12 cellular contexts compared by ENCODE assay signal in genomic region chr5:65986050-65986451, GRCh38. TPM values are rescaled to one million over a fixed set of nuclear protein-coding genes. Genes with fewer than 3 reads are reported as not detected.
DNase-seq lines count a peak whose midpoint lies in the region; ATAC-seq and TF ChIP-seq lines count a peak whose summit lies in the region.
"Had no signal": no experiment of that assay in that cellular context is flagged by ENCODE, and none has a peak within 500 bp of the region (broad histone marks: within the 10 kb centered on the region; RNA-seq: fewer than 3 reads in every experiment).

No MANE protein-coding gene starts in this region.

- no peak overlapping the region for H2AK5ac ChIP-seq in mesendoderm (ENCODE audit: low read length)

- TF ChIP-seq CTCF in AG04450 (IDR thresholded peaks at IDR 0.05; ENCODE audit: low read depth, low read length) (no peak), choroid plexus epithelial cell (conservative IDR thresholded peaks at IDR 0.05; ENCODE audit: low read depth, low read length) (no peak), endodermal cell (conservative IDR thresholded peaks at IDR 0.05) (no peak)

- H3K4ac ChIP-seq in mesendoderm (ENCODE audit: low read depth, low read length), result no peak overlapping the region

- peaks cover 6% of the 10 kb centered on the region for H3K4me1 ChIP-seq in mesendoderm (ENCODE audit: control insufficient read depth, low read depth, low read length)
- H3K4me1 ChIP-seq in endodermal cell (ENCODE audit: control insufficient read depth, insufficient read depth, low read length), result peaks cover 12% of the 10 kb centered on the region
- H3K4me1 ChIP-seq: BE2C had no signal

- POLR2A ChIA-PET in AG04450 (lab: Yijun Ruan, JAX), result interaction anchor here (0.6 kb wide), 2 partner anchors 10 to 38 kb away, joined by 3 to 4 read pairs; no protein-coding TSS in a partner anchor
- POLR2A ChIA-PET in T-cell (lab: Charles Lee), result interaction anchor here in 1 of 2 donors (0.9 kb wide), 1 partner anchor 16 kb away, joined by 3 read pairs; no protein-coding TSS in a partner anchor

- no peaks in the 10 kb centered on the region for H3K27me3 Mint-ChIP-seq in endodermal cell (ENCODE audit: insufficient read depth)
- H3K27me3 Mint-ChIP-seq in T-cell, result no peaks in the 10 kb centered on the region

- H3K4me3 Mint-ChIP-seq in endodermal cell (no peak overlapping the region), T-cell (no peak overlapping the region)

- H3K79me1 ChIP-seq in mesendoderm (ENCODE audit: low read length), result peaks cover 13% of the 10 kb centered on the region

- H3K9ac ChIP-seq in mesendoderm (ENCODE audit: low read length), result no peak overlapping the region
- no peak overlapping the region for H3K9ac ChIP-seq in endodermal cell (ENCODE audit: extremely low read depth, low read length, poor library complexity, severe bottlenecking)

- CTCF ChIA-PET in AG04450 (lab: Charles Lee), result no interaction called here
- CTCF ChIA-PET in T-cell (lab: Charles Lee), result no interaction called here

- peaks cover 40% of the 10 kb centered on the region for H3K4me1 Mint-ChIP-seq in endodermal cell
- peaks cover 68 to 73% (median 69%) of the 10 kb centered on the region in 3 donors for H3K4me1 Mint-ChIP-seq in T-cell

- DNase-seq in AG04450 (ENCODE audit: low read depth, low spot score) (peak; percentile 74), HT1080 (ENCODE audit: low read depth) (peak; percentile 17), choroid plexus epithelial cell (ENCODE audit: low read depth) (peak; percentile 73), mesendoderm (no peak), endodermal cell (no peak), T-cell (no peak)
- DNase-seq: BE2C, Karpas-422, left ventricle myocardium superior, NCI-H2171 had no signal

- no peak overlapping the region for H2BK15ac ChIP-seq in mesendoderm (replicated peaks; ENCODE audit: low read depth)

- no peak overlapping the region for H3K4me2 ChIP-seq in mesendoderm (ENCODE audit: low read length)

- H3K36me3 Mint-ChIP-seq in endodermal cell (ENCODE audit: low read depth) (peaks cover 28% of the 10 kb centered on the region), T-cell (peaks cover 9% of the 10 kb centered on the region)

- H3K79me2 ChIP-seq in mesendoderm (ENCODE audit: control insufficient read depth, insufficient read depth, low read length), result peaks cover 23% of the 10 kb centered on the region

- peak overlapping the region; percentile 21 for H2BK120ac ChIP-seq in mesendoderm (ENCODE audit: low read depth, low read length)

- H3K23ac ChIP-seq in mesendoderm (ENCODE audit: low read length), result no peak overlapping the region

- peak overlapping the region; percentile 32 for H3K4me3 ChIP-seq in AG04450 (ENCODE audit: low read depth, low read length)
- H3K4me3 ChIP-seq in choroid plexus epithelial cell (ENCODE audit: low read depth, low read length), result no peak overlapping the region
- H3K4me3 ChIP-seq in mesendoderm (ENCODE audit: low read length), result no peak overlapping the region
- H3K4me3 ChIP-seq in endodermal cell (ENCODE audit: low read length), result no peak overlapping the region

- H4K8ac ChIP-seq in mesendoderm (ENCODE audit: low read depth, low read length), result no peak overlapping the region

- H3K27ac ChIP-seq in AG04450 (ENCODE audit: low read depth, low read length) (peak overlapping the region; percentile 47), mesendoderm (ENCODE audit: low read depth, low read length) (no peak overlapping the region), endodermal cell (ENCODE audit: low read depth, low read length) (no peak overlapping the region)

- ATAC-seq in HG03196 (IDR thresholded peaks at IDR 0.05; ENCODE audit: unreplicated experiment) (no peak), HG03469 (IDR thresholded peaks at IDR 0.05; ENCODE audit: unreplicated experiment) (no peak), T-cell (replicated peaks in 1 of 4) (no peak)
- ATAC-seq: left ventricle myocardium superior had no signal

- H3K18ac ChIP-seq in mesendoderm (ENCODE audit: low read length), result no peak overlapping the region

- no peak overlapping the region for H4K5ac ChIP-seq in mesendoderm (ENCODE audit: low read length)

- H3K9me3 ChIP-seq in AG04450 (ENCODE audit: control insufficient read depth, insufficient read depth, low read length) (no peaks in the 10 kb centered on the region), endodermal cell (ENCODE audit: control insufficient read depth, low read length) (peaks cover 19% of the 10 kb centered on the region)
- H3K9me3 ChIP-seq: BE2C had no signal

- H3K56ac ChIP-seq in mesendoderm (ENCODE audit: low read length), result no peak overlapping the region

- WGBS in mesendoderm (ENCODE audit: extremely low coverage, insufficient coverage, low lambda C conversion rate), result no CpG with 5 or more reads among the region's 1 CpG
- 95% methylated on average over 1 of the region's 1 CpG; no CpG with 5 or more reads in 1 of the 2 experiments for WGBS in endodermal cell (ENCODE audit: insufficient coverage in 1 of 2, insufficient read length in 1 of 2), 2 experiments

- H3K27me3 ChIP-seq in AG04450 (ENCODE audit: control insufficient read depth, insufficient read depth, low read length), result no peaks in the 10 kb centered on the region
- no peaks in the 10 kb centered on the region for H3K27me3 ChIP-seq in mesendoderm (ENCODE audit: insufficient read depth, low read length, poor library complexity)
- no peaks in the 10 kb centered on the region for H3K27me3 ChIP-seq in endodermal cell (ENCODE audit: control insufficient read depth, insufficient read depth, low read length, poor library complexity, severe bottlenecking)
- H3K27me3 ChIP-seq: BE2C had no signal

- H3K27ac Mint-ChIP-seq in endodermal cell, result no peak overlapping the region
- peak overlapping the region in 1 of 2 donors; percentile 63 for H3K27ac Mint-ChIP-seq in T-cell

- H3K9me3 Mint-ChIP-seq in endodermal cell (peaks cover 19% of the 10 kb centered on the region), T-cell (no peaks in the 10 kb centered on the region)

- no peak overlapping the region for H2BK5ac ChIP-seq in mesendoderm (ENCODE audit: low read length)

- H3K36me3 ChIP-seq in mesendoderm (ENCODE audit: control insufficient read depth, insufficient read depth, low read length) (no peaks in the 10 kb centered on the region), endodermal cell (ENCODE audit: control insufficient read depth, insufficient read depth, low read length) (peaks cover 12% of the 10 kb centered on the region)
- H3K36me3 ChIP-seq: BE2C had no signal

RNA-seq across cellular contexts. Expression of gene ERBIN, which starts 59.7 kb away (rescaled TPM):
- polyA plus RNA-seq in AG04450 (2011; rRNA removed), result 43.4 and 64.8 TPM in 2 replicates
- 63.9 and 91.7 TPM in 2 replicates for polyA minus RNA-seq in AG04450 (2011; rRNA and poly(A)+ RNA removed)
- total RNA-seq in HT1080 (2014; rRNA removed; shearing (Covaris generic)), result 36.9 and 39.7 TPM in 2 replicates
- polyA plus RNA-seq in HT1080 (2015; cell fraction: cytosol; rRNA removed), result 35.4 and 49.2 TPM in 2 replicates
- 78.3 and 86.1 TPM in 2 replicates for polyA plus RNA-seq in HT1080 (2015; cell fraction: nucleus; rRNA removed)
- 20.2 TPM for polyA plus RNA-seq in mesendoderm (2013, experiment 1 of 2)
- polyA plus RNA-seq in mesendoderm (2013, experiment 2 of 2), result 21.1 TPM
- total RNA-seq in endodermal cell, result 10 to 100 TPM; 51.8 to 54.4 TPM
- polyA plus RNA-seq in endodermal cell (2013, experiment 1 of 2), result 35.9 TPM
- polyA plus RNA-seq in endodermal cell (2013, experiment 2 of 2), result 38.4 TPM
- 100 to 1,000 TPM; 105 to 125 (median 112) TPM for total RNA-seq in T-cell

Comparison
In these comparisons a context has a peak if more than half of its experiments do, and no peak if none do; other contexts are left out.
1. DNase-seq: peak in AG04450 (single experiment), HT1080 (single experiment) and choroid plexus epithelial cell (single experiment); none in mesendoderm (single experiment), endodermal cell (single experiment) and T-cell (0 of 34).